Comparison of ENCODE assay signal across 1 cellular context in the genomic region with DNA sequence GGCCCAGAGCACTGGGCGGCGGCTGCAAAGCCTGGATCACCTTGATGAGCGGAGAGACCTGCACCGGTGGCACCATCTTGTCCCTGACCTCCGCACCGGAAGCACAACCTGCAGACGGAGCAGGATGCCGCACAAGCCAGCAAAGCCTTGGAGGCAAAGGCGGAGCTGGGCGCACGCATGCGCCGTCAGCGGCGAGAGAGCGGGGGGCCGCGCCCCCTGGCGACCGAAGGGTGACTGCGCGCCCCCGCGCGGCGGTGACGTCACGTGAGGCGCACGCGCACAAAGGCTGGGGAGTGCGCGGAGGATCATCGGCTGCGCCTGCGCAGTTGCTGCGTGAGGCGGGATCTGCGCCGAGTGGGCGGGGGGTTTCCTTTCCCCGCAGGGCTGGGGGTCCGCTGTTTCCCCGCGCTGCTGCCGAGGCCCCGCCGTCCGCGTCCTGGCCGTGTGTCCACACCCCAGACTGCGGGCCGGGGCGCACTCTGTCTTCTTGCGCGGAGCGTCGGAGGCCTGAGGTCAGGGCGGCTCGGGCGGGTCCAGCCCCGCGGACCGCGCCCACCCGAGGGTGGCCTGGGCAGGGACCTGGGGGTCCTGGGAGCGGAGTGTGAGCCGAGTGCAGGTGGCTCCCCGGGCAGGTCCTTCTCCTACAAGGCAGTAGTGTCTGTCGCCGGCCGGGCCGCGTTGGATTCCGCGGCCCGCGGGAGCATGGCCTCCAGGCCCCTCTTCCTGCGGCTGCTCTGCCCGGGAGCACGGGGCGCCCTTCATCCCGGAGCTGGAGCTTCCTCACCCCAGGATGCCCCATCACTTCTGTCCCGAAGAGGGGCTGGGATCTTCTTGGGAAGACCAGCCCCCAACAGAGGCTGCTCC.
TF ChIP-seq lines count a peak whose summit lies in the region.

A gene with protein sequence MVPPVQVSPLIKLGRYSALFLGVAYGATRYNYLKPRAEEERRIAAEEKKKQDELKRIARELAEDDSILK (minus strand): TSS at position 105 of the 864 bp plus-strand sequence. CDS start 29 bp downstream, at position 76.
Gene MYL5, plus strand, starts transcription at position 371 of the 864 bp plus-strand sequence. CDS start 3,485 bp downstream, outside the sequence.

TF ChIP-seq in HepG2, 621 proteins besides CTCF, POLR2A, EP300 and RAD21 (continued from another document and continues in another):
- TF ChIP-seq, protein P1, sequence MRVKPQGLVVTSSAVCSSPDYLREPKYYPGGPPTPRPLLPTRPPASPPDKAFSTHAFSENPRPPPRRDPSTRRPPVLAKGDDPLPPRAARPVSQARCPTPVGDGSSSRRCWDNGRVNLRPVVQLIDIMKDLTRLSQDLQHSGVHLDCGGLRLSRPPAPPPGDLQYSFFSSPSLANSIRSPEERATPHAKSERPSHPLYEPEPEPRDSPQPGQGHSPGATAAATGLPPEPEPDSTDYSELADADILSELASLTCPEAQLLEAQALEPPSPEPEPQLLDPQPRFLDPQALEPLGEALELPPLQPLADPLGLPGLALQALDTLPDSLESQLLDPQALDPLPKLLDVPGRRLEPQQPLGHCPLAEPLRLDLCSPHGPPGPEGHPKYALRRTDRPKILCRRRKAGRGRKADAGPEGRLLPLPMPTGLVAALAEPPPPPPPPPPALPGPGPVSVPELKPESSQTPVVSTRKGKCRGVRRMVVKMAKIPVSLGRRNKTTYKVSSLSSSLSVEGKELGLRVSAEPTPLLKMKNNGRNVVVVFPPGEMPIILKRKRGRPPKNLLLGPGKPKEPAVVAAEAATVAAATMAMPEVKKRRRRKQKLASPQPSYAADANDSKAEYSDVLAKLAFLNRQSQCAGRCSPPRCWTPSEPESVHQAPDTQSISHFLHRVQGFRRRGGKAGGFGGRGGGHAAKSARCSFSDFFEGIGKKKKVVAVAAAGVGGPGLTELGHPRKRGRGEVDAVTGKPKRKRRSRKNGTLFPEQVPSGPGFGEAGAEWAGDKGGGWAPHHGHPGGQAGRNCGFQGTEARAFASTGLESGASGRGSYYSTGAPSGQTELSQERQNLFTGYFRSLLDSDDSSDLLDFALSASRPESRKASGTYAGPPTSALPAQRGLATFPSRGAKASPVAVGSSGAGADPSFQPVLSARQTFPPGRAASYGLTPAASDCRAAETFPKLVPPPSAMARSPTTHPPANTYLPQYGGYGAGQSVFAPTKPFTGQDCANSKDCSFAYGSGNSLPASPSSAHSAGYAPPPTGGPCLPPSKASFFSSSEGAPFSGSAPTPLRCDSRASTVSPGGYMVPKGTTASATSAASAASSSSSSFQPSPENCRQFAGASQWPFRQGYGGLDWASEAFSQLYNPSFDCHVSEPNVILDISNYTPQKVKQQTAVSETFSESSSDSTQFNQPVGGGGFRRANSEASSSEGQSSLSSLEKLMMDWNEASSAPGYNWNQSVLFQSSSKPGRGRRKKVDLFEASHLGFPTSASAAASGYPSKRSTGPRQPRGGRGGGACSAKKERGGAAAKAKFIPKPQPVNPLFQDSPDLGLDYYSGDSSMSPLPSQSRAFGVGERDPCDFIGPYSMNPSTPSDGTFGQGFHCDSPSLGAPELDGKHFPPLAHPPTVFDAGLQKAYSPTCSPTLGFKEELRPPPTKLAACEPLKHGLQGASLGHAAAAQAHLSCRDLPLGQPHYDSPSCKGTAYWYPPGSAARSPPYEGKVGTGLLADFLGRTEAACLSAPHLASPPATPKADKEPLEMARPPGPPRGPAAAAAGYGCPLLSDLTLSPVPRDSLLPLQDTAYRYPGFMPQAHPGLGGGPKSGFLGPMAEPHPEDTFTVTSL (CRISPR knock-in tag; IDR thresholded peaks at IDR 0.05; ENCODE audit: borderline replicate concordance): no peak
- TF ChIP-seq ZNF567 (CRISPR knock-in tag; IDR thresholded peaks at IDR 0.05; ENCODE audit: borderline replicate concordance) (no peak), HDAC6 (IDR thresholded peaks at IDR 0.05; ENCODE audit: low read depth, low read length) (no peak), ZNF354B (CRISPR knock-in tag; IDR thresholded peaks at IDR 0.05) (no peak), POGZ (CRISPR knock-in tag; IDR thresholded peaks at IDR 0.05) (peak; percentile 68), SP140L (CRISPR knock-in tag; IDR thresholded peaks at IDR 0.05; ENCODE audit: borderline replicate concordance) (no peak), PRPF4 (IDR thresholded peaks at IDR 0.05; ENCODE audit: low read depth, low read length, poor library complexity, severe bottlenecking) (no peak), THAP9 (CRISPR knock-in tag; IDR thresholded peaks at IDR 0.05; ENCODE audit: borderline replicate concordance) (peak; percentile 89), ZNF431 (CRISPR knock-in tag; IDR thresholded peaks at IDR 0.05; ENCODE audit: borderline replicate concordance, low read depth) (peak; percentile 69; the same call in 1 of the 2 replicates), ZBTB40 (IDR thresholded peaks at IDR 0.05) (no peak), ZBTB40 (CRISPR knock-in tag; IDR thresholded peaks at IDR 0.05) (0 out of 2 replicates have a peak, but pooled peaks have one; percentile 33), NFRKB (IDR thresholded peaks at IDR 0.05) (no peak), PLSCR1 (CRISPR knock-in tag; IDR thresholded peaks at IDR 0.05; ENCODE audit: borderline replicate concordance) (no peak; the same call in 1 of the 2 replicates), HDAC1 (CRISPR knock-in tag; IDR thresholded peaks at IDR 0.05) (peak; percentile 67), ZNF570 (CRISPR knock-in tag; IDR thresholded peaks at IDR 0.05; ENCODE audit: borderline replicate concordance) (no peak), KDM3A (CRISPR knock-in tag; IDR thresholded peaks at IDR 0.05; ENCODE audit: low read depth) (peak; percentile 73; the same call in 1 of the 2 replicates), MAFK (conservative IDR thresholded peaks at IDR 0.05 in 1 of 2, IDR thresholded peaks at IDR 0.05 in 1 of 2; ENCODE audit: low read length in 2 of 2) (0 out of 4 replicates have a peak, but pooled peaks of 1 of the 2 experiments have one; percentile 2), SMAD9 (CRISPR knock-in tag; IDR thresholded peaks at IDR 0.05) (no peak; the same call in 1 of the 2 replicates)
- TF ChIP-seq, protein P2, sequence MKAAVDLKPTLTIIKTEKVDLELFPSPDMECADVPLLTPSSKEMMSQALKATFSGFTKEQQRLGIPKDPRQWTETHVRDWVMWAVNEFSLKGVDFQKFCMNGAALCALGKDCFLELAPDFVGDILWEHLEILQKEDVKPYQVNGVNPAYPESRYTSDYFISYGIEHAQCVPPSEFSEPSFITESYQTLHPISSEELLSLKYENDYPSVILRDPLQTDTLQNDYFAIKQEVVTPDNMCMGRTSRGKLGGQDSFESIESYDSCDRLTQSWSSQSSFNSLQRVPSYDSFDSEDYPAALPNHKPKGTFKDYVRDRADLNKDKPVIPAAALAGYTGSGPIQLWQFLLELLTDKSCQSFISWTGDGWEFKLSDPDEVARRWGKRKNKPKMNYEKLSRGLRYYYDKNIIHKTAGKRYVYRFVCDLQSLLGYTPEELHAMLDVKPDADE (CRISPR knock-in tag; IDR thresholded peaks at IDR 0.05): no peak
- TF ChIP-seq, protein P3, sequence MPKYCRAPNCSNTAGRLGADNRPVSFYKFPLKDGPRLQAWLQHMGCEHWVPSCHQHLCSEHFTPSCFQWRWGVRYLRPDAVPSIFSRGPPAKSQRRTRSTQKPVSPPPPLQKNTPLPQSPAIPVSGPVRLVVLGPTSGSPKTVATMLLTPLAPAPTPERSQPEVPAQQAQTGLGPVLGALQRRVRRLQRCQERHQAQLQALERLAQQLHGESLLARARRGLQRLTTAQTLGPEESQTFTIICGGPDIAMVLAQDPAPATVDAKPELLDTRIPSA (CRISPR knock-in tag; IDR thresholded peaks at IDR 0.05; ENCODE audit: borderline replicate concordance): no peak; the same call in 1 of the 2 replicates
- TF ChIP-seq, protein P4, sequence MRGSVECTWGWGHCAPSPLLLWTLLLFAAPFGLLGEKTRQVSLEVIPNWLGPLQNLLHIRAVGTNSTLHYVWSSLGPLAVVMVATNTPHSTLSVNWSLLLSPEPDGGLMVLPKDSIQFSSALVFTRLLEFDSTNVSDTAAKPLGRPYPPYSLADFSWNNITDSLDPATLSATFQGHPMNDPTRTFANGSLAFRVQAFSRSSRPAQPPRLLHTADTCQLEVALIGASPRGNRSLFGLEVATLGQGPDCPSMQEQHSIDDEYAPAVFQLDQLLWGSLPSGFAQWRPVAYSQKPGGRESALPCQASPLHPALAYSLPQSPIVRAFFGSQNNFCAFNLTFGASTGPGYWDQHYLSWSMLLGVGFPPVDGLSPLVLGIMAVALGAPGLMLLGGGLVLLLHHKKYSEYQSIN (CRISPR knock-in tag; IDR thresholded peaks at IDR 0.05; ENCODE audit: borderline replicate concordance): no peak
